3 cellular contexts compared by ENCODE assay signal in genomic region chr2:241751152-241751551, GRCh38.
TF ChIP-seq lines count a peak whose summit lies in the region.

No MANE protein-coding gene starts in this region.

TF ChIP-seq in liver, 16 proteins besides CTCF, POLR2A, EP300 and RAD21:
- TF ChIP-seq NR2F2 (IDR thresholded peaks at IDR 0.05) (no peak), HNF4A (conservative IDR thresholded peaks at IDR 0.05) (no peak), EGR1 (IDR thresholded peaks at IDR 0.05; ENCODE audit: low read depth in 2 of 2) (no peak), HNF4G (IDR thresholded peaks at IDR 0.05) (no peak), TAF1 (conservative IDR thresholded peaks at IDR 0.05) (no peak), ZBTB33 (IDR thresholded peaks at IDR 0.05) (no peak), YY1 (IDR thresholded peaks at IDR 0.05) (no peak), RXRA (IDR thresholded peaks at IDR 0.05) (no peak), SP1 (IDR thresholded peaks at IDR 0.05) (no peak), ATF3 (IDR thresholded peaks at IDR 0.05) (no peak), JUND (IDR thresholded peaks at IDR 0.05) (no peak), MAX (IDR thresholded peaks at IDR 0.05) (no peak), FOXA2 (IDR thresholded peaks at IDR 0.05) (no peak), FOXA1 (IDR thresholded peaks at IDR 0.05) (no peak), GABPA (IDR thresholded peaks at IDR 0.05 in 1 of 2, conservative IDR thresholded peaks at IDR 0.05 in 1 of 2) (no peak)
- TF ChIP-seq, protein P1, sequence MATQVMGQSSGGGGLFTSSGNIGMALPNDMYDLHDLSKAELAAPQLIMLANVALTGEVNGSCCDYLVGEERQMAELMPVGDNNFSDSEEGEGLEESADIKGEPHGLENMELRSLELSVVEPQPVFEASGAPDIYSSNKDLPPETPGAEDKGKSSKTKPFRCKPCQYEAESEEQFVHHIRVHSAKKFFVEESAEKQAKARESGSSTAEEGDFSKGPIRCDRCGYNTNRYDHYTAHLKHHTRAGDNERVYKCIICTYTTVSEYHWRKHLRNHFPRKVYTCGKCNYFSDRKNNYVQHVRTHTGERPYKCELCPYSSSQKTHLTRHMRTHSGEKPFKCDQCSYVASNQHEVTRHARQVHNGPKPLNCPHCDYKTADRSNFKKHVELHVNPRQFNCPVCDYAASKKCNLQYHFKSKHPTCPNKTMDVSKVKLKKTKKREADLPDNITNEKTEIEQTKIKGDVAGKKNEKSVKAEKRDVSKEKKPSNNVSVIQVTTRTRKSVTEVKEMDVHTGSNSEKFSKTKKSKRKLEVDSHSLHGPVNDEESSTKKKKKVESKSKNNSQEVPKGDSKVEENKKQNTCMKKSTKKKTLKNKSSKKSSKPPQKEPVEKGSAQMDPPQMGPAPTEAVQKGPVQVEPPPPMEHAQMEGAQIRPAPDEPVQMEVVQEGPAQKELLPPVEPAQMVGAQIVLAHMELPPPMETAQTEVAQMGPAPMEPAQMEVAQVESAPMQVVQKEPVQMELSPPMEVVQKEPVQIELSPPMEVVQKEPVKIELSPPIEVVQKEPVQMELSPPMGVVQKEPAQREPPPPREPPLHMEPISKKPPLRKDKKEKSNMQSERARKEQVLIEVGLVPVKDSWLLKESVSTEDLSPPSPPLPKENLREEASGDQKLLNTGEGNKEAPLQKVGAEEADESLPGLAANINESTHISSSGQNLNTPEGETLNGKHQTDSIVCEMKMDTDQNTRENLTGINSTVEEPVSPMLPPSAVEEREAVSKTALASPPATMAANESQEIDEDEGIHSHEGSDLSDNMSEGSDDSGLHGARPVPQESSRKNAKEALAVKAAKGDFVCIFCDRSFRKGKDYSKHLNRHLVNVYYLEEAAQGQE (IDR thresholded peaks at IDR 0.05): no peak
TF ChIP-seq in liver: peak in this region for 0.

TF ChIP-seq in HepG2, 621 proteins besides CTCF, POLR2A, EP300 and RAD21:
- TF ChIP-seq ZNF546 (CRISPR knock-in tag; conservative IDR thresholded peaks at IDR 0.05) (no peak), NRL (CRISPR knock-in tag; IDR thresholded peaks at IDR 0.05; ENCODE audit: borderline replicate concordance) (no peak), MED8 (CRISPR knock-in tag; IDR thresholded peaks at IDR 0.05; ENCODE audit: insufficient replicate concordance) (no peak), ZNF362 (CRISPR knock-in tag; IDR thresholded peaks at IDR 0.05; ENCODE audit: borderline replicate concordance) (no peak), ZMYM3 (CRISPR knock-in tag; IDR thresholded peaks at IDR 0.05) (no peak), ZNF660 (CRISPR knock-in tag; IDR thresholded peaks at IDR 0.05; ENCODE audit: borderline replicate concordance, low read depth) (no peak), NBN (conservative IDR thresholded peaks at IDR 0.05) (no peak), ZNF543 (CRISPR knock-in tag; IDR thresholded peaks at IDR 0.05) (no peak), CBFB (CRISPR knock-in tag; IDR thresholded peaks at IDR 0.05) (no peak)
- TF ChIP-seq, protein P2, sequence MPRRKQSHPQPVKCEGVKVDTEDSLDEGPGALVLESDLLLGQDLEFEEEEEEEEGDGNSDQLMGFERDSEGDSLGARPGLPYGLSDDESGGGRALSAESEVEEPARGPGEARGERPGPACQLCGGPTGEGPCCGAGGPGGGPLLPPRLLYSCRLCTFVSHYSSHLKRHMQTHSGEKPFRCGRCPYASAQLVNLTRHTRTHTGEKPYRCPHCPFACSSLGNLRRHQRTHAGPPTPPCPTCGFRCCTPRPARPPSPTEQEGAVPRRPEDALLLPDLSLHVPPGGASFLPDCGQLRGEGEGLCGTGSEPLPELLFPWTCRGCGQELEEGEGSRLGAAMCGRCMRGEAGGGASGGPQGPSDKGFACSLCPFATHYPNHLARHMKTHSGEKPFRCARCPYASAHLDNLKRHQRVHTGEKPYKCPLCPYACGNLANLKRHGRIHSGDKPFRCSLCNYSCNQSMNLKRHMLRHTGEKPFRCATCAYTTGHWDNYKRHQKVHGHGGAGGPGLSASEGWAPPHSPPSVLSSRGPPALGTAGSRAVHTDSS (CRISPR knock-in tag; conservative IDR thresholded peaks at IDR 0.05): no peak
- TF ChIP-seq, protein P3, sequence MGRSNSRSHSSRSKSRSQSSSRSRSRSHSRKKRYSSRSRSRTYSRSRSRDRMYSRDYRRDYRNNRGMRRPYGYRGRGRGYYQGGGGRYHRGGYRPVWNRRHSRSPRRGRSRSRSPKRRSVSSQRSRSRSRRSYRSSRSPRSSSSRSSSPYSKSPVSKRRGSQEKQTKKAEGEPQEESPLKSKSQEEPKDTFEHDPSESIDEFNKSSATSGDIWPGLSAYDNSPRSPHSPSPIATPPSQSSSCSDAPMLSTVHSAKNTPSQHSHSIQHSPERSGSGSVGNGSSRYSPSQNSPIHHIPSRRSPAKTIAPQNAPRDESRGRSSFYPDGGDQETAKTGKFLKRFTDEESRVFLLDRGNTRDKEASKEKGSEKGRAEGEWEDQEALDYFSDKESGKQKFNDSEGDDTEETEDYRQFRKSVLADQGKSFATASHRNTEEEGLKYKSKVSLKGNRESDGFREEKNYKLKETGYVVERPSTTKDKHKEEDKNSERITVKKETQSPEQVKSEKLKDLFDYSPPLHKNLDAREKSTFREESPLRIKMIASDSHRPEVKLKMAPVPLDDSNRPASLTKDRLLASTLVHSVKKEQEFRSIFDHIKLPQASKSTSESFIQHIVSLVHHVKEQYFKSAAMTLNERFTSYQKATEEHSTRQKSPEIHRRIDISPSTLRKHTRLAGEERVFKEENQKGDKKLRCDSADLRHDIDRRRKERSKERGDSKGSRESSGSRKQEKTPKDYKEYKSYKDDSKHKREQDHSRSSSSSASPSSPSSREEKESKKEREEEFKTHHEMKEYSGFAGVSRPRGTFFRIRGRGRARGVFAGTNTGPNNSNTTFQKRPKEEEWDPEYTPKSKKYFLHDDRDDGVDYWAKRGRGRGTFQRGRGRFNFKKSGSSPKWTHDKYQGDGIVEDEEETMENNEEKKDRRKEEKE (IDR thresholded peaks at IDR 0.05): no peak
- TF ChIP-seq, protein P4, sequence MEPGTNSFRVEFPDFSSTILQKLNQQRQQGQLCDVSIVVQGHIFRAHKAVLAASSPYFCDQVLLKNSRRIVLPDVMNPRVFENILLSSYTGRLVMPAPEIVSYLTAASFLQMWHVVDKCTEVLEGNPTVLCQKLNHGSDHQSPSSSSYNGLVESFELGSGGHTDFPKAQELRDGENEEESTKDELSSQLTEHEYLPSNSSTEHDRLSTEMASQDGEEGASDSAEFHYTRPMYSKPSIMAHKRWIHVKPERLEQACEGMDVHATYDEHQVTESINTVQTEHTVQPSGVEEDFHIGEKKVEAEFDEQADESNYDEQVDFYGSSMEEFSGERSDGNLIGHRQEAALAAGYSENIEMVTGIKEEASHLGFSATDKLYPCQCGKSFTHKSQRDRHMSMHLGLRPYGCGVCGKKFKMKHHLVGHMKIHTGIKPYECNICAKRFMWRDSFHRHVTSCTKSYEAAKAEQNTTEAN (CRISPR knock-in tag; conservative IDR thresholded peaks at IDR 0.05): no peak

TF ChIP-seq in IMR-90, 13 proteins besides CTCF, POLR2A, EP300 and RAD21:
- no peak for TF ChIP-seq CHD1 (IDR thresholded peaks at IDR 0.05; ENCODE audit: low read depth, low read length)
- TF ChIP-seq, protein P5, sequence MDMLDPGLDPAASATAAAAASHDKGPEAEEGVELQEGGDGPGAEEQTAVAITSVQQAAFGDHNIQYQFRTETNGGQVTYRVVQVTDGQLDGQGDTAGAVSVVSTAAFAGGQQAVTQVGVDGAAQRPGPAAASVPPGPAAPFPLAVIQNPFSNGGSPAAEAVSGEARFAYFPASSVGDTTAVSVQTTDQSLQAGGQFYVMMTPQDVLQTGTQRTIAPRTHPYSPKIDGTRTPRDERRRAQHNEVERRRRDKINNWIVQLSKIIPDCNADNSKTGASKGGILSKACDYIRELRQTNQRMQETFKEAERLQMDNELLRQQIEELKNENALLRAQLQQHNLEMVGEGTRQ (IDR thresholded peaks at IDR 0.05; ENCODE audit: low read depth, low read length): no peak
- TF ChIP-seq RFX5 (IDR thresholded peaks at IDR 0.05; ENCODE audit: low read depth, low read length): no peak
- no peak for TF ChIP-seq CEBPB (IDR thresholded peaks at IDR 0.05; ENCODE audit: low read depth, low read length)
- TF ChIP-seq, protein P6, sequence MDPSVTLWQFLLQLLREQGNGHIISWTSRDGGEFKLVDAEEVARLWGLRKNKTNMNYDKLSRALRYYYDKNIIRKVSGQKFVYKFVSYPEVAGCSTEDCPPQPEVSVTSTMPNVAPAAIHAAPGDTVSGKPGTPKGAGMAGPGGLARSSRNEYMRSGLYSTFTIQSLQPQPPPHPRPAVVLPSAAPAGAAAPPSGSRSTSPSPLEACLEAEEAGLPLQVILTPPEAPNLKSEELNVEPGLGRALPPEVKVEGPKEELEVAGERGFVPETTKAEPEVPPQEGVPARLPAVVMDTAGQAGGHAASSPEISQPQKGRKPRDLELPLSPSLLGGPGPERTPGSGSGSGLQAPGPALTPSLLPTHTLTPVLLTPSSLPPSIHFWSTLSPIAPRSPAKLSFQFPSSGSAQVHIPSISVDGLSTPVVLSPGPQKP (IDR thresholded peaks at IDR 0.05; ENCODE audit: borderline replicate concordance, low read depth, low read length): no peak
- TF ChIP-seq MAZ (IDR thresholded peaks at IDR 0.05; ENCODE audit: borderline replicate concordance, low read depth, low read length): no peak
- no peak for TF ChIP-seq FOS (IDR thresholded peaks at IDR 0.05; ENCODE audit: low read depth, low read length)
- TF ChIP-seq MAFK (IDR thresholded peaks at IDR 0.05; ENCODE audit: low read depth, low read length): no peak
- no peak for TF ChIP-seq SMC3 (IDR thresholded peaks at IDR 0.05; ENCODE audit: low read depth, low read length)
- no peak for TF ChIP-seq NFE2L2 (IDR thresholded peaks at IDR 0.05; ENCODE audit: low read depth, low read length)
- no peak for TF ChIP-seq MXI1 (IDR thresholded peaks at IDR 0.05; ENCODE audit: borderline replicate concordance, low read depth, low read length)
